ENCODE assay signal across 13 cellular contexts in the genomic region with DNA sequence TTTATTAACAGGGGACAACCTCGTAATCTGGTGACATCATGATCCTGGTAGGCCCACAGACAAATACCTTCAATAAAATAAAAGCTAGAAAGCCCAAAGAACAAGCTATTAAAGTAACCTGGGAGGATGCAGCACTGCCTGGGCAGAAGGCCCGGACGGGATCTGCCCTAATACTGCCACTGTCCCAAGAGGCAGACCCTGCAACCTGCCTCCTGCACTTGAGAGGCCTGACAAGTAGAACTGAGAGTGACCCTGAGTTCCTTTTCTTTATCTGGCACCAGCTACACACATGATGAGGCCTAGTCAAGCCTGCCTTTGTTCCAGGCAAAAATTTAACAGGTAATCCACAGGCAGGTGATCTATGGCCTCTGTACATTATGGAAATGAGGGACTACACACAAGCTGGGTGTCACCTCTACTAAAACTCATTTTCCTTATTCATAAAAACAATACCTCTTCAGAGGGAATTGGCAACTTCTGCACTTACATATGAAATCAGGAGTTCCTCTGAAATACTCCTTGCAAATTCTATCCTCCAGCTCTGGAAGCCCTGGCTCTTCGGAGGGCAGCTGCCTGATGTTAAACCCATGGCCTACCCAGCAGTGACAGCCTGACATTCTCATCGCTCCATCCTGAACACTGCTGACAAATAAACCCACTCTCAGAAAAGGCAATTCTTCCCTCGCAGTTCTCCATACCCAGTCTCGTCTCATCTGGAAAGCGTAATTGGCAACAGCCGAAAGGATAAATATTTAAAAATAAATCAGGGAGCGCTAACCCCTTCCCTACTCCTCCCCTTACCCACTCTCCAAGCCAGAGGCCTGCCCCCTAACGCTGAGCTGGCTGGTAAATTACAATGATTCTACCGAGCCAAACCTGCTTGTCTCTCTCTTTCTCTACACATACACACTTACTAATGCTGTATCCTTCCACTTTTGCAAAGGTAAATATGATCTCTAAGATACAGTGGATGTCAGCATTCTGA. TPM values are rescaled to one million over a fixed set of nuclear protein-coding genes. Genes with fewer than 3 reads are reported as not detected.
DNase-seq lines count a peak whose midpoint lies in the region; ATAC-seq, FAIRE-seq and TF ChIP-seq lines count a peak whose summit lies in the region.
"Had no signal": no experiment of that assay in that cellular context is flagged by ENCODE, and none has a peak within 500 bp of the region (broad histone marks: within the 10 kb centered on the region; RNA-seq: fewer than 3 reads in every experiment).

No MANE protein-coding gene starts in this region.

- peaks cover 23 to 25% of the 10 kb centered on the region in 2 experiments for H4K20me1 ChIP-seq in H1 (replicated peaks in 1 of 2; ENCODE audit: control insufficient read depth in 1 of 2, insufficient read depth in 2 of 2, low read length in 2 of 2)

- peak overlapping the region in 1 of 2 experiments; percentile 37; a peak in 2 of 4 replicates for H3K4me2 ChIP-seq in H1 (ENCODE audit: insufficient read depth in 1 of 2, low read depth in 2 of 2, low read length in 2 of 2)

- no peak overlapping the region for H4K5ac ChIP-seq in H1 (ENCODE audit: insufficient read length, low read depth, low read length)

- H3K27ac Mint-ChIP-seq in effector memory CD8-positive, alpha-beta T cell = no peak overlapping the region
- H3K27ac Mint-ChIP-seq: H9 had no signal

- H4K8ac ChIP-seq in H1 (ENCODE audit: extremely low read depth, insufficient read depth, low read length) = no peak overlapping the region

- no peak overlapping the region for H2BK5ac ChIP-seq in H1 (ENCODE audit: low read depth, low read length)

- H2AK5ac ChIP-seq in H1 (ENCODE audit: low read depth, low read length) = no peak overlapping the region

- H3K4me1 ChIP-seq in H1 (replicated peaks in 1 of 4; ENCODE audit: control insufficient read depth in 3 of 4, insufficient read depth in 4 of 4, low read length in 3 of 4) = peaks cover 22 to 46% (median 30%) of the 10 kb centered on the region in 4 experiments
- peaks cover 0 to 39% of the 10 kb centered on the region in 2 donors for H3K4me1 ChIP-seq in muscle layer of duodenum (ENCODE audit: control insufficient read depth in 1 of 2, insufficient read depth in 2 of 2, low read length in 2 of 2)
- peaks cover 17 to 20% of the 10 kb centered on the region in 2 donors for H3K4me1 ChIP-seq in uterus

- H2AFZ ChIP-seq in H1 (ENCODE audit: low read length) = no peak overlapping the region

- H2BK12ac ChIP-seq in H1 (ENCODE audit: low read depth, low read length) = 0 out of 2 replicates have a peak overlapping the region, but pooled peaks have one; percentile 44

- H3K4me3 ChIP-seq in H1 (ENCODE audit: extremely low read depth in 1 of 4, insufficient read depth in 2 of 4, low read depth in 3 of 4, low read length in 4 of 4) (no peak overlapping the region), muscle layer of duodenum (ENCODE audit: low read depth in 1 of 2, low read length in 2 of 2) (no peak overlapping the region), uterus (no peak overlapping the region)

- no peak for TF ChIP-seq POLR2A in H1 (IDR thresholded peaks at IDR 0.05; ENCODE audit: control extremely low read depth in 1 of 2, low read depth in 2 of 2, low read length in 2 of 2)
- TF ChIP-seq POLR2A in uterus (IDR thresholded peaks at IDR 0.05) = no peak

- POLR2A ChIA-PET in H1 (lab: Charles Lee; ENCODE audit: partially characterized antibody) = interaction anchor here (1.3 to 1.9 kb wide), 4 partner anchors 13 to 21 kb away, joined by 4 to 8 read pairs (median 4); no protein-coding TSS in a partner anchor

- H3K79me1 ChIP-seq in H1 (ENCODE audit: low read depth, low read length) = no peaks in the 10 kb centered on the region

- no peak for TF ChIP-seq RAD21 in H1 (IDR thresholded peaks at IDR 0.05 in 1 of 2, conservative IDR thresholded peaks at IDR 0.05 in 1 of 2; ENCODE audit: low read depth in 2 of 2, low read length in 2 of 2)

- no peak for TF ChIP-seq CTCF in H1 (IDR thresholded peaks at IDR 0.05; ENCODE audit: control extremely low read depth in 1 of 3, insufficient read depth in 1 of 3, low read depth in 1 of 3, low read length in 3 of 3)
- TF ChIP-seq CTCF in uterus (IDR thresholded peaks at IDR 0.05) = no peak

- H3K23me2 ChIP-seq in H1 (ENCODE audit: low read depth, low read length) = peaks cover 16% of the 10 kb centered on the region; the same call in 1 of the 2 replicates

- no peak for TF ChIP-seq EP300 in H1 (IDR thresholded peaks at IDR 0.05; ENCODE audit: borderline replicate concordance in 1 of 2, low read depth in 2 of 2, low read length in 2 of 2)

- no peak overlapping the region for H3K4me3 Mint-ChIP-seq in effector memory CD8-positive, alpha-beta T cell
- H3K4me3 Mint-ChIP-seq: H9 had no signal

- no peak for FAIRE-seq in H1 (lab: Jason Lieb, UNC)

- CTCF ChIA-PET in H1 (lab: Charles Lee; ENCODE audit: partially characterized antibody) = interaction anchor here (0.9 to 5.7 kb wide), 14 partner anchors 10 to 218 kb away, joined by 3 to 24 read pairs (median 5); no protein-coding TSS in a partner anchor

- H3K27me3 ChIP-seq in H1 (replicated peaks in 1 of 4; ENCODE audit: control insufficient read depth in 3 of 4, extremely low read depth in 1 of 4, insufficient read depth in 3 of 4, low read length in 3 of 4) (peaks cover 51 to 95% (median 88%) of the 10 kb centered on the region in 4 experiments), muscle layer of duodenum (ENCODE audit: low read depth, low read length) (no peaks in the 10 kb centered on the region), uterus (no peaks in the 10 kb centered on the region)

- no peak overlapping the region for H2BK20ac ChIP-seq in H1 (ENCODE audit: low read length)

- no peak overlapping the region for H3K14ac ChIP-seq in H1 (ENCODE audit: insufficient read length)

- DNase-seq in cardiac septum (ENCODE audit: low spot score) (peak; percentile 66), Right ventricle myocardium superior (no peak), H1 (ENCODE audit: low read depth in 1 of 2, low spot score in 2 of 2) (no peak), uterus (no peak), T-helper 1 cell (no peak)
- DNase-seq in effector memory CD8-positive, alpha-beta T cell = no peak
- DNase-seq: activated effector memory CD4-positive, alpha-beta T cell treated with Interleukin-2 at 50 U/mL for 16 hours; effector CD4-positive, alpha-beta T cell; GF-D8; H9 had no signal

- no peaks in the 10 kb centered on the region for H3K9me3 Mint-ChIP-seq in effector memory CD8-positive, alpha-beta T cell

- 18% methylated on average over 12 of the region's 12 CpGs; no CpG with 5 or more reads in 1 of the 2 experiments for WGBS in H1 (ENCODE audit: extremely low coverage in 1 of 2, insufficient coverage in 1 of 2, insufficient read length in 1 of 2, insufficient replicate concordance in 2 of 2, low coverage in 1 of 2, low lambda C conversion rate in 2 of 2, missing lambda C conversion rate in 1 of 2), 2 experiments

- H3K18ac ChIP-seq in H1 (ENCODE audit: extremely low read depth, low read length) = no peak overlapping the region

- H3K9me3 ChIP-seq in H1 (ENCODE audit: insufficient read depth in 2 of 2, low read depth in 1 of 2, low read length in 1 of 2) = no peaks in the 10 kb centered on the region
- H3K9me3 ChIP-seq in muscle layer of duodenum (ENCODE audit: control insufficient read depth in 1 of 2, low read length in 2 of 2) = no peaks in the 10 kb centered on the region
- H3K9me3 ChIP-seq in uterus = no peaks in the 10 kb centered on the region

- 0 out of 2 replicates have a peak overlapping the region, but pooled peaks have one; percentile 36 for H2BK15ac ChIP-seq in H1 (ENCODE audit: low read length)

- ATAC-seq in Right ventricle myocardium superior (ENCODE audit: poor library complexity) (no peak), HG02938 (IDR thresholded peaks at IDR 0.05; ENCODE audit: unreplicated experiment) (no peak)
- ATAC-seq in effector memory CD8-positive, alpha-beta T cell (replicated peaks) = no peak
- ATAC-seq: sciatic nerve had no signal

- H2BK120ac ChIP-seq in H1 (replicated peaks; ENCODE audit: low read depth, low read length) = no peak overlapping the region

- H3K4ac ChIP-seq in H1 (replicated peaks; ENCODE audit: insufficient read length, low read depth, low read length) = no peak overlapping the region

- H3K27me3 Mint-ChIP-seq in effector memory CD8-positive, alpha-beta T cell = peaks cover 31 to 33% of the 10 kb centered on the region in 2 donors

- no peaks in the 10 kb centered on the region for H3K79me2 ChIP-seq in H1 (ENCODE audit: control insufficient read depth in 1 of 2, insufficient read depth in 2 of 2, low read length in 2 of 2)

- H3K36me3 ChIP-seq in H1 (ENCODE audit: control insufficient read depth in 2 of 4, insufficient read depth in 4 of 4, low read length in 3 of 4) (no peaks in the 10 kb centered on the region), muscle layer of duodenum (ENCODE audit: control insufficient read depth in 1 of 2, insufficient read depth in 2 of 2, low read length in 2 of 2) (peaks cover 0 to 9% of the 10 kb centered on the region in 2 donors), uterus (no peaks in the 10 kb centered on the region)

- H3K27ac ChIP-seq in H1 (ENCODE audit: low read depth, low read length) (no peak overlapping the region), muscle layer of duodenum (ENCODE audit: low read length) (peak overlapping the region; percentile 32), uterus (peak overlapping the region; percentile 99)

- no peak overlapping the region for H3K23ac ChIP-seq in H1 (ENCODE audit: insufficient read length)

- H3K9ac ChIP-seq in H1 (replicated peaks in 1 of 4; ENCODE audit: extremely low read depth in 1 of 4, low read depth in 3 of 4, low read length in 3 of 4) = no peak overlapping the region

- H3K36me3 Mint-ChIP-seq in effector memory CD8-positive, alpha-beta T cell (ENCODE audit: insufficient read depth) = no peaks in the 10 kb centered on the region

- H3K4me1 Mint-ChIP-seq in effector memory CD8-positive, alpha-beta T cell (ENCODE audit: low read depth in 2 of 2) = no peaks in the 10 kb centered on the region

- H3K56ac ChIP-seq in H1 (replicated peaks; ENCODE audit: insufficient read length, low read depth, low read length) = no peak overlapping the region

- no peak overlapping the region for H4K91ac ChIP-seq in H1 (replicated peaks; ENCODE audit: insufficient read length, low read length)

- intact Hi-C loops in cardiac septum (cut with DNase I) (loop anchor here (10.0 kb wide), 1 partner anchor 386 kb away; no protein-coding TSS in a partner anchor), Right ventricle myocardium superior (cut with DNase I) (loop anchor here (10.0 kb wide), 1 partner anchor 106 kb away; no protein-coding TSS in a partner anchor), uterus (cut with DNase I; ENCODE audit: low total_unique reads) (no loop called here)

RNA-seq across cellular contexts. Expression of gene ZFHX3, which starts 2.5 kb away (rescaled TPM):
- total RNA-seq in cardiac septum = 15.7 TPM
- 8.3 TPM for total RNA-seq in Right ventricle myocardium superior
- total RNA-seq in H1 (2021; fragmentation: NEBNext Ultra II Directional; extraction: Animal tissue kit (Norgen Biotek cat#: 25700)) = 0.90 and 0.99 TPM in 2 replicates
- polyA plus RNA-seq in H1 (2011; rRNA removed) = 0.08 and 0.11 TPM in 2 replicates
- 0.09 TPM for polyA plus RNA-seq in H1 (2011; cell fraction: cytosol; rRNA removed)
- 0.27 TPM for polyA plus RNA-seq in H1 (2011; cell fraction: nucleus; rRNA removed)
- polyA plus RNA-seq in H1 (2012, experiment 1 of 2) = 0.71 to 1.2 TPM (median 1.0 TPM) in 4 replicates
- 0.04 TPM for polyA plus RNA-seq in H1 (2012, experiment 2 of 2)
- polyA plus RNA-seq in H1 (2013, experiment 1 of 2) = 0.30 TPM
- polyA plus RNA-seq in H1 (2013, experiment 2 of 2) = 0.26 TPM
- polyA minus RNA-seq in H1 (2011; rRNA and poly(A)+ RNA removed) = 0.41 and 0.57 TPM in 2 replicates
- 0.44 TPM for polyA minus RNA-seq in H1 (2011; cell fraction: cytosol; rRNA and poly(A)+ RNA removed)
- polyA minus RNA-seq in H1 (2011; cell fraction: nucleus; rRNA and poly(A)+ RNA removed) = 0.90 TPM
- 10 to 100 TPM in 3 of 4 donors, 1 to 10 TPM in 1; 9.1 to 34.0 (median 12.0) TPM for total RNA-seq in uterus
